ENCODE assay signal across 2 cellular contexts in genomic region chr1:69787151-69787550, GRCh38.
TF ChIP-seq lines count a peak whose summit lies in the region.

No MANE protein-coding gene starts in this region.

TF ChIP-seq in HepG2, 621 proteins besides CTCF, POLR2A, EP300 and RAD21:
- TF ChIP-seq ZNF546 (CRISPR knock-in tag; conservative IDR thresholded peaks at IDR 0.05) = no peak
- no peak for TF ChIP-seq PRDM15 (CRISPR knock-in tag; IDR thresholded peaks at IDR 0.05)
- TF ChIP-seq, protein P1, sequence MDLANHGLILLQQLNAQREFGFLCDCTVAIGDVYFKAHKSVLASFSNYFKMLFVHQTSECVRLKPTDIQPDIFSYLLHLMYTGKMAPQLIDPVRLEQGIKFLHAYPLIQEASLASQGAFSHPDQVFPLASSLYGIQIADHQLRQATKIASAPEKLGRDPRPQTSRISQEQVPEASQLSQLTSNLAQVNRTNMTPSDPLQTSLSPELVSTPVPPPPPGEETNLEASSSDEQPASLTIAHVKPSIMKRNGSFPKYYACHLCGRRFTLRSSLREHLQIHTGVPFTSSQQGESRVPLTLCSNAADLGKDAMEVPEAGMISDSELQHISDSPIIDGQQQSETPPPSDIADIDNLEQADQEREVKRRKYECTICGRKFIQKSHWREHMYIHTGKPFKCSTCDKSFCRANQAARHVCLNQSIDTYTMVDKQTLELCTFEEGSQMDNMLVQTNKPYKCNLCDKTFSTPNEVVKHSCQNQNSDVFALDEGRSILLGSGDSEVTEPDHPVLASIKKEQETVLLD (CRISPR knock-in tag; IDR thresholded peaks at IDR 0.05; ENCODE audit: low read depth) = no peak
- TF ChIP-seq ZNF605 (CRISPR knock-in tag; IDR thresholded peaks at IDR 0.05) = no peak
- no peak for TF ChIP-seq LBX2 (CRISPR knock-in tag; IDR thresholded peaks at IDR 0.05; ENCODE audit: borderline replicate concordance)
- TF ChIP-seq HDAC1 (CRISPR knock-in tag; IDR thresholded peaks at IDR 0.05) = no peak
- no peak for TF ChIP-seq ZNF224 (CRISPR knock-in tag; IDR thresholded peaks at IDR 0.05)
- no peak for TF ChIP-seq SOX6 (IDR thresholded peaks at IDR 0.05)
- TF ChIP-seq SOX6 (CRISPR knock-in tag; IDR thresholded peaks at IDR 0.05) = no peak
- no peak for TF ChIP-seq DMAP1 (CRISPR knock-in tag; IDR thresholded peaks at IDR 0.05)
- TF ChIP-seq IKZF1 (IDR thresholded peaks at IDR 0.05) = no peak
- no peak for TF ChIP-seq MAZ (IDR thresholded peaks at IDR 0.05; ENCODE audit: borderline replicate concordance, low read depth, low read length)
- no peak for TF ChIP-seq MAZ (CRISPR knock-in tag; IDR thresholded peaks at IDR 0.05; ENCODE audit: low read depth)
- TF ChIP-seq ZNF33A (CRISPR knock-in tag; IDR thresholded peaks at IDR 0.05; ENCODE audit: borderline replicate concordance) = no peak
- TF ChIP-seq CC2D1A (CRISPR knock-in tag; IDR thresholded peaks at IDR 0.05) = no peak
- TF ChIP-seq ZNF790 (CRISPR knock-in tag; IDR thresholded peaks at IDR 0.05; ENCODE audit: borderline replicate concordance) = no peak
- TF ChIP-seq ZNF780A (CRISPR knock-in tag; IDR thresholded peaks at IDR 0.05) = no peak
- TF ChIP-seq ZSCAN21 (CRISPR knock-in tag; IDR thresholded peaks at IDR 0.05; ENCODE audit: borderline replicate concordance) = no peak
- TF ChIP-seq FOXA1 (IDR thresholded peaks at IDR 0.05) = no peak
- TF ChIP-seq FOXA1 (CRISPR knock-in tag; IDR thresholded peaks at IDR 0.05) = no peak
- no peak for TF ChIP-seq MYC (CRISPR knock-in tag; IDR thresholded peaks at IDR 0.05; ENCODE audit: borderline replicate concordance)

TF ChIP-seq in H1, 55 proteins besides CTCF, POLR2A, EP300 and RAD21:
- TF ChIP-seq CHD1 (IDR thresholded peaks at IDR 0.05; ENCODE audit: low read depth, low read length) = no peak
- no peak for TF ChIP-seq NANOG (IDR thresholded peaks at IDR 0.05; ENCODE audit: insufficient read depth, low read depth, low read length, poor library complexity, severe bottlenecking)
- no peak for TF ChIP-seq NRF1 (IDR thresholded peaks at IDR 0.05; ENCODE audit: low read depth, low read length)
- no peak for TF ChIP-seq JUN (IDR thresholded peaks at IDR 0.05; ENCODE audit: low read depth, low read length)
- TF ChIP-seq KDM1A (IDR thresholded peaks at IDR 0.05; ENCODE audit: borderline replicate concordance, low read length) = no peak
- no peak for TF ChIP-seq TCF12 (IDR thresholded peaks at IDR 0.05; ENCODE audit: low read depth, low read length)
- TF ChIP-seq GABPA (IDR thresholded peaks at IDR 0.05; ENCODE audit: borderline replicate concordance, insufficient read depth, low read length) = no peak
- no peak for TF ChIP-seq FOSL1 (IDR thresholded peaks at IDR 0.05; ENCODE audit: insufficient read depth, low read depth, low read length)
- no peak for TF ChIP-seq RFX5 (IDR thresholded peaks at IDR 0.05; ENCODE audit: borderline replicate concordance, low read depth, low read length)
- TF ChIP-seq MAX (IDR thresholded peaks at IDR 0.05) = no peak
